ENCODE assay signal across 17 cellular contexts in genomic region chr9:571745-572144, GRCh38.
"Had no signal": no experiment of that assay in that cellular context is flagged by ENCODE, and none has a peak within 500 bp of the region (broad histone marks: within the 10 kb centered on the region; RNA-seq: fewer than 3 reads in every experiment).

No MANE protein-coding gene starts in this region.

- H3K27me3 ChIP-seq: neutrophil, tibial nerve, uterus had no signal

- H3K9me3 ChIP-seq: neutrophil, uterus had no signal

- H3K4me1 ChIP-seq: uterus had no signal

- ATAC-seq: activated CD4-positive, CD25-positive, alpha-beta regulatory T cell treated with anti-CD3 and anti-CD28 coated beads, Interleukin-2, amount 50 U/mL, for 24 hours; activated T-cell treated with anti-CD3 and anti-CD28 coated beads, Interleukin-2, amount 50 U/mL, for 4 hours; natural killer cell; SK-N-SH treated with all-trans-retinoic acid at 6 μM for 48 hours; stimulated activated naive B cell treated with anti-CD40 and anti-IgM and Interleukin-4, amounts not matched to agents 10 μg/mL and 1 μg/mL and 100 μg/mL, for 72 hours had no signal

- H3K4me3 ChIP-seq: tibial nerve, uterus had no signal

- DNase-seq: activated CD4-positive, alpha-beta T cell treated with anti-CD3 and anti-CD28 coated beads, Interleukin-2, amount 10 ng/mL, durations not matched to agents 7 days and 5 days; activated CD8-positive, alpha-beta memory T cell treated with anti-CD3 and anti-CD28 coated beads, Interleukin-2, amount 50 U/mL, for 4 hours; activated naive CD4-positive, alpha-beta T cell treated with anti-CD3 and anti-CD28 coated beads for 36 hours; activated T-cell treated with anti-CD3 and anti-CD28 coated beads, Interleukin-2, amount 50 U/mL, for 4 hours; aorta; effector memory CD4-positive, alpha-beta T cell; foreskin fibroblast; mesenchymal stem cell; natural killer cell; stimulated activated naive B cell treated with anti-CD40 and anti-IgM and Interleukin-4, amounts not matched to agents 10 μg/mL and 1 μg/mL and 100 μg/mL, for 72 hours; T-helper 1 cell; T-helper 9 cell; uterus had no signal

- H3K27ac ChIP-seq: neutrophil, uterus had no signal

- H3K36me3 ChIP-seq: neutrophil, tibial nerve, uterus had no signal
